ENCODE assay signal across 1 cellular context in genomic region chr10:12966067-12966466, GRCh38.
TF ChIP-seq lines count a peak whose summit lies in the region.

No MANE protein-coding gene starts in this region.

TF ChIP-seq in IMR-90, 13 proteins besides CTCF, POLR2A, EP300 and RAD21:
- TF ChIP-seq MAFK (IDR thresholded peaks at IDR 0.05; ENCODE audit: low read depth, low read length) (no peak), RFX5 (IDR thresholded peaks at IDR 0.05; ENCODE audit: low read depth, low read length) (no peak), FOS (IDR thresholded peaks at IDR 0.05; ENCODE audit: low read depth, low read length) (no peak), BHLHE40 (IDR thresholded peaks at IDR 0.05; ENCODE audit: low read depth, low read length) (no peak), CHD1 (IDR thresholded peaks at IDR 0.05; ENCODE audit: low read depth, low read length) (no peak), NFE2L2 (IDR thresholded peaks at IDR 0.05; ENCODE audit: low read depth, low read length) (no peak), CEBPB (IDR thresholded peaks at IDR 0.05; ENCODE audit: low read depth, low read length) (no peak), MXI1 (IDR thresholded peaks at IDR 0.05; ENCODE audit: borderline replicate concordance, low read depth, low read length) (no peak), ELK1 (IDR thresholded peaks at IDR 0.05; ENCODE audit: borderline replicate concordance, low read depth, low read length) (no peak), RCOR1 (IDR thresholded peaks at IDR 0.05; ENCODE audit: insufficient replicate concordance, low read length) (no peak), MAZ (IDR thresholded peaks at IDR 0.05; ENCODE audit: borderline replicate concordance, low read depth, low read length) (no peak), USF2 (IDR thresholded peaks at IDR 0.05; ENCODE audit: low read depth, low read length) (no peak)
